In genomic region chr16:63804126-63804525, GRCh38 we compare ENCODE assay signal across 19 cellular contexts.
"Had no signal": no experiment of that assay in that cellular context is flagged by ENCODE, and none has a peak within 500 bp of the region (broad histone marks: within the 10 kb centered on the region; RNA-seq: fewer than 3 reads in every experiment).

No MANE protein-coding gene starts in this region.

- ATAC-seq: naive thymus-derived CD4-positive, alpha-beta T cell; naive thymus-derived CD8-positive, alpha-beta T cell; natural killer cell; natural killer cell treated with Interleukin-12 subunit alpha and Interleukin-12 subunit beta and Interleukin-15 and Interleukin-18, amount 100 ng/mL, for 72 hours; pancreas; psoas muscle; right cardiac atrium; right lobe of liver; sciatic nerve had no signal

- H3K4me2 ChIP-seq: neural progenitor cell, smooth muscle cell had no signal

- H3K27ac ChIP-seq: neural progenitor cell, neutrophil, ovary, pancreas, parathyroid adenoma, prostate gland, psoas muscle, right atrium auricular region, right lobe of liver, sigmoid colon, skin epidermis, spleen had no signal

- H3K36me3 ChIP-seq: neural progenitor cell, neutrophil, ovary, pancreas, prostate gland, right atrium auricular region, right lobe of liver, sigmoid colon, spleen had no signal

- H3K79me2 ChIP-seq: parathyroid adenoma had no signal

- H3K27me3 ChIP-seq: neural progenitor cell, neutrophil, ovary, pancreas, right atrium auricular region, right lobe of liver, sigmoid colon, spleen had no signal

- H2AFZ ChIP-seq: neural progenitor cell, parathyroid adenoma had no signal

- H3K4me3 ChIP-seq: neural progenitor cell, ovary, pancreas, prostate gland, psoas muscle, right atrium auricular region, right lobe of liver, sigmoid colon, skin epidermis, smooth muscle cell, spleen had no signal

- H3K9ac ChIP-seq: neural progenitor cell, parathyroid adenoma had no signal

- H3K9me3 ChIP-seq: neutrophil, ovary, pancreas, prostate gland, psoas muscle, right atrium auricular region, right lobe of liver, sigmoid colon had no signal
